In the genomic region with DNA sequence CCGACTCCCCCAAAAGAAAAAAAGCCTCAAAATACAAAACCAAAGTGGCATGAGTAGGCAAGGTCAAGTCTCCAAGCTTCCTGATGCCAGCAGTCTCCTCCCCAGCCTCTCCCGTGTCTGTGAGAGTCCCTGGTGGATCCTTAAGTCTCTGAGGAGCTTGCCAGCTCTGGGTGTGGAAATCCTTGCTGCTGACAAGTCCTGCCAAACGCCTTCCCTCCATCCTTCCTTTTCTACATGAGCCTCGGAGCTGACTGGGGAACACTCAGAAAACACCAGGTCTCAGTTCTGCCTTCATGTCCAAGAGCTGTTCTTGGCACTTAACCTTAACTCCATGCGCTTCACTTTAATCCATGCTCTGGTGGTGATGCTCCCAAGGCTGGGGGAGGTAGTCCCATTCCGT, we compare ENCODE assay signal across 1 cellular context.
TF ChIP-seq lines count a peak whose summit lies in the region.

No MANE protein-coding gene starts in this region.

TF ChIP-seq in IMR-90, 13 proteins besides CTCF, POLR2A, EP300 and RAD21 (continued from another document):
- TF ChIP-seq, protein P1, sequence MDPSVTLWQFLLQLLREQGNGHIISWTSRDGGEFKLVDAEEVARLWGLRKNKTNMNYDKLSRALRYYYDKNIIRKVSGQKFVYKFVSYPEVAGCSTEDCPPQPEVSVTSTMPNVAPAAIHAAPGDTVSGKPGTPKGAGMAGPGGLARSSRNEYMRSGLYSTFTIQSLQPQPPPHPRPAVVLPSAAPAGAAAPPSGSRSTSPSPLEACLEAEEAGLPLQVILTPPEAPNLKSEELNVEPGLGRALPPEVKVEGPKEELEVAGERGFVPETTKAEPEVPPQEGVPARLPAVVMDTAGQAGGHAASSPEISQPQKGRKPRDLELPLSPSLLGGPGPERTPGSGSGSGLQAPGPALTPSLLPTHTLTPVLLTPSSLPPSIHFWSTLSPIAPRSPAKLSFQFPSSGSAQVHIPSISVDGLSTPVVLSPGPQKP (IDR thresholded peaks at IDR 0.05; ENCODE audit: borderline replicate concordance, low read depth, low read length) = no peak
- no peak for TF ChIP-seq FOS (IDR thresholded peaks at IDR 0.05; ENCODE audit: low read depth, low read length)
